ENCODE assay signal across 1 cellular context in the genomic region with DNA sequence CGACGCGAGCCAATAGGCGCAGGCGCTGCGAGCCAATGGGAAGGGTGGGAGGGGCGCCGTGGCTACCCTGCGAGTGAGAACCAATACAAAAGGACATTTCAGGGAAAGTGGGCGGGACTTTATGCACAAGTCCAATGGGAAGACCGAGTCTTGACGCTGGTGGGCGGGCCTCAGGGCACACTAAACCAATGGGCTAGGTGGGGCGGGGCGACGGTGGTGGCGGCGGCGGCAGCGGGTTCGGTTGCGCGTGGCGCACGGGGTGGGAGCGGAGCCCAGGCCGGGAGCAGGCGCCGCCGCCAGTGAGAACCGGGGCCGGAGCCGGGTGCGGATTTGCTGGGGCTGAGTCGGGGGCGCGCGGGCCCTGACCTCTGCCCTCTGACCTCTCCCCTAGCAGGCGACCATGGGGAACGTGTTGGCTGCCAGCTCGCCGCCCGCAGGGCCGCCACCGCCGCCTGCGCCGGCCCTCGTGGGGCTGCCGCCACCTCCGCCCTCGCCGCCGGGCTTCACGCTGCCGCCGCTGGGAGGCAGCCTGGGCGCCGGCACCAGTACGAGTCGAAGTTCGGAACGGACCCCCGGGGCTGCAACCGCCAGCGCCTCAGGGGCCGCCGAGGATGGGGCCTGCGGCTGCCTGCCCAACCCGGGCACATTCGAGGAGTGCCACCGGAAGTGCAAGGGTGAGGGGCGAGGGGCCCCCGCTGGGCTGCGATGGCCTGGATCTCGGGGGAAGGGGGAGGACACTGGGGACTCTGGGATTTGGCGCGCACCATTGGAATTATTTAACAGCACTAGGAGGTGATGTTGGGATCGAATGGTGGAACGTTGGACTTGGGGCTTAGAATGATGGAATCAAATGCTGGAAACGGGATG.
TF ChIP-seq lines count a peak whose summit lies in the region.

Gene TOMM40 (plus strand): TSS at position 239 of the 867 bp plus-strand sequence. CDS start 162 bp downstream, at position 401.

TF ChIP-seq in SK-N-SH, 30 proteins besides CTCF, POLR2A, EP300 and RAD21 (continued from another document):
- TF ChIP-seq, protein P1, sequence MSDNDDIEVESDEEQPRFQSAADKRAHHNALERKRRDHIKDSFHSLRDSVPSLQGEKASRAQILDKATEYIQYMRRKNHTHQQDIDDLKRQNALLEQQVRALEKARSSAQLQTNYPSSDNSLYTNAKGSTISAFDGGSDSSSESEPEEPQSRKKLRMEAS (IDR thresholded peaks at IDR 0.05; ENCODE audit: low read depth): peak; percentile 78
- no peak for TF ChIP-seq JUND (IDR thresholded peaks at IDR 0.05)
